In the genomic region with DNA sequence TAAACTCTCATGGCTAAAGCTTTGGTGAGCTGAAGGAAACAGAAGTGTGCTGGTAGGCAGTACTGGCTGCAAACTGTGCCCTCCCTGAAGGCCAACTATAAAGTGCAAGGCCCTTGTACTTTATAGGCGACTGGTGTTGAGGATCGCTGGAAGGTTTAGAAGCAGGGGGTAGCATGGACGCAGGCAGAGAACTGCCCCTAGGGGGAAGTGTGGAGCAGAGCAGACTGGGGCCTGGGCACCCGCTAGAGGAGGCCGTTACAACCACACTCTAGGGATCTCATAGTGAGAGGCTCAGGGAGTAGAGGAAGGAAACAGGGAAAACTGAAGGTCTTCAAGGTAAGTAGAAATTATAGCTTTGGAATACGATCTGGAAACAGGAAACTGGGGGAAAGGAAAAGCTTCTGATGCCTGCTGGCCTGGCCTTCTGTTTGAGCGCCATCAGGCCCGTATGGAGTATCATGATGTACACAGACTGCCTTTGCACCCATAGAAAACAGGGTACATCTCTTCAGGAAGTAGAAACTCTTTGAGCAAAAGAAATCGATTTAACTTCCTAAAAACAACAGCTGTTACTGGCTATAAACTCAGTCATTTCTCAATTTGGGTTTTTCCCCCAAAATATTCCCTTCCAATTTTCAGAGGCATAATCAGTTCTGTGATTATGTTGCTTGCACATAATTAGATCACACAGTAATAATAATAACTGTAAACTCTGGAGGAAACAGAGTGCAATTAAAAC, we compare ENCODE assay signal across 8 cellular contexts. TPM values are rescaled to one million over a fixed set of nuclear protein-coding genes. Genes with fewer than 3 reads are reported as not detected.
A peak's percentile ranks its signal among the peaks of the same experiment; 100 is the strongest.
DNase-seq lines count a peak whose midpoint lies in the region; ATAC-seq and TF ChIP-seq lines count a peak whose summit lies in the region.

No MANE protein-coding gene starts in this region.

- peak; percentile 65 for DNase-seq in Daoy (ENCODE audit: low read depth)
- DNase-seq in HUDEP-2 (lab: John Stamatoyannopoulos, UW; ENCODE audit: unreplicated experiment in 76 of 76), result peak in 57 of 76 experiments; percentile 0 to 64 (median 20)
- DNase-seq in activated CD4-positive, alpha-beta T cell treated with anti-CD3 and anti-CD28 coated beads for 1 hour, result peak; percentile 47
- DNase-seq in dorsolateral prefrontal cortex, result no peak
- peak; percentile 28 to 78 (median 67) for DNase-seq in naive thymus-derived CD8-positive, alpha-beta T cell
- no peak for DNase-seq in NCI-H510A (lab: John Stamatoyannopoulos, UW)
- no peak for DNase-seq in mesenteric fat pad (ENCODE audit: low spot score)

- H3K36me3 Mint-ChIP-seq in naive thymus-derived CD8-positive, alpha-beta T cell, result no peaks in the 10 kb centered on the region

- TF ChIP-seq CTCF in dorsolateral prefrontal cortex (IDR thresholded peaks at IDR 0.05 in 54 of 56, conservative IDR thresholded peaks at IDR 0.05 in 2 of 56; ENCODE audit: low read depth in 1 of 56, partially characterized antibody in 56 of 56), result peak in 18 of 56 donors; percentile 7 to 34 (median 27)

- H3K9me3 Mint-ChIP-seq in naive thymus-derived CD8-positive, alpha-beta T cell, result no peaks in the 10 kb centered on the region

- intact Hi-C loops in dorsolateral prefrontal cortex (cut with DNase I), result no loop called here

- peak overlapping the region in 48 of 59 donors; percentile 14 to 86 (median 68) for H3K27ac ChIP-seq in dorsolateral prefrontal cortex

- H3K27ac Mint-ChIP-seq in naive thymus-derived CD8-positive, alpha-beta T cell, result peak overlapping the region; percentile 91 to 99 (median 96)

- peaks cover 12 to 93% (median 76%) of the 10 kb centered on the region in 4 donors for H3K4me1 Mint-ChIP-seq in naive thymus-derived CD8-positive, alpha-beta T cell

- peak; percentile 43 for ATAC-seq in GM21367 (IDR thresholded peaks at IDR 0.05; ENCODE audit: unreplicated experiment)
- ATAC-seq in naive thymus-derived CD8-positive, alpha-beta T cell, result peak; percentile 63 to 74

- H3K27me3 ChIP-seq in dorsolateral prefrontal cortex, result peaks cover 0 to 41% (median 0%) of the 10 kb centered on the region in 45 donors

- peak overlapping the region; percentile 83 to 91 (median 88) for H3K4me3 Mint-ChIP-seq in naive thymus-derived CD8-positive, alpha-beta T cell

- H3K27me3 Mint-ChIP-seq in naive thymus-derived CD8-positive, alpha-beta T cell, result no peaks in the 10 kb centered on the region

- peak overlapping the region in 2 of 59 donors; percentile 1 to 57 for H3K4me3 ChIP-seq in dorsolateral prefrontal cortex

- POLR2A ChIA-PET in naive thymus-derived CD8-positive, alpha-beta T cell (lab: Charles Lee), result interaction anchor here (0.5 to 17.8 kb wide), 14 partner anchors 8 to 771 kb away, joined by 3 to 1336 read pairs (median 5); a partner anchor contains a TSS

RNA-seq across cellular contexts. Expression of a gene that starts 23.9 kb away (rescaled TPM):
- total RNA-seq in Daoy (2014; rRNA removed; shearing (Covaris generic)), result 2,195 and 2,514 TPM in 2 replicates
- total RNA-seq in dorsolateral prefrontal cortex (1,000 to 10,000 TPM; 1,088 to 2,217 (median 1,674) TPM), mesenteric fat pad (3,940 TPM)
- 1,000 to 10,000 TPM; 4,350 to 4,478 TPM for total RNA-seq in naive thymus-derived CD8-positive, alpha-beta T cell
- polyA plus RNA-seq in naive thymus-derived CD8-positive, alpha-beta T cell, result over 10,000 TPM; 23,903 to 30,039 (median 28,786) TPM

RNA-seq across cellular contexts. Expression of a gene that starts 44.6 kb away (rescaled TPM):
- total RNA-seq in Daoy (2014; rRNA removed; shearing (Covaris generic)), result not detected in 2 replicates
- 1 to 10 TPM in 16 of 120 experiments, under 1 TPM in 89, not detected in 15; 0.10 to 2.1 (median 0.44) TPM for total RNA-seq in dorsolateral prefrontal cortex
- total RNA-seq in naive thymus-derived CD8-positive, alpha-beta T cell, result under 1 TPM; 0.21 to 0.22 TPM
- not detected for polyA plus RNA-seq in naive thymus-derived CD8-positive, alpha-beta T cell
- 6.6 TPM for total RNA-seq in mesenteric fat pad

Comparison
In these comparisons a context has a peak if more than half of its experiments do, and no peak if none do; other contexts are left out.
1. DNase-seq: peak in Daoy (single experiment), HUDEP-2 (57 of 76), activated CD4-positive, alpha-beta T cell treated with anti-CD3 and anti-CD28 coated beads for 1 hour (single experiment) and naive thymus-derived CD8-positive, alpha-beta T cell (10 of 10); none in dorsolateral prefrontal cortex (0 of 10), NCI-H510A (single experiment) and mesenteric fat pad (single experiment).